ENCODE assay signal across 23 cellular contexts in the genomic region with DNA sequence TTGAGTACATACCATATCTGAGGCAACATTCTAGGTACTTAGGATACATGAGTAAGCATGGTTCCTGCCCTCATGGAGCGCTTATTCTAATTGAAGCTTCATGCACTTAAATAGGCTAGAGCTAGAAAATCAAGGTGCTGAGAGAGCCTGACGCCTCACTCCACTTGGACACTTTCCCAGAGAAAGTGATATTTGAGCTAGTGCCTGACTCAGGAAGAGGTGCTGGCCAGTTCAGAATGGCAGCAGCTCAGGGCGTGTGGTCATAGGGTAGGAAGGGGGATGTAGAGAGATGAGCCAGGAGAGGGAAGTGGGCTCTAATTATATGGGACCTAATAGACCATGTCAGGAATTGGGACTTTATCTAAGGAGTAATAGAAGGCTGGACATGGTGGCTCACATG. TPM values are rescaled to one million over a fixed set of nuclear protein-coding genes. Genes with fewer than 3 reads are reported as not detected.
A peak's percentile ranks its signal among the peaks of the same experiment; 100 is the strongest.
DNase-seq lines count a peak whose midpoint lies in the region; ATAC-seq and TF ChIP-seq lines count a peak whose summit lies in the region.
"Had no signal": no experiment of that assay in that cellular context is flagged by ENCODE, and none has a peak within 500 bp of the region (broad histone marks: within the 10 kb centered on the region; RNA-seq: fewer than 3 reads in every experiment).

No MANE protein-coding gene starts in this region.

- DNase-seq in heart left ventricle = no peak
- DNase-seq in right atrium auricular region (ENCODE audit: low spot score) = no peak
- DNase-seq in astrocyte of the spinal cord (ENCODE audit: low read depth, low spot score) = peak; percentile 60
- peak; percentile 7 for DNase-seq in fibroblast of villous mesenchyme (ENCODE audit: low read depth)
- peak; percentile 20 for DNase-seq in stromal cell of bone marrow (ENCODE audit: low read depth)
- DNase-seq in NCI-H187 treated with DMSO at 0.1 percent for 48 hours (lab: John Stamatoyannopoulos, UW) = no peak
- DNase-seq in left lobe of liver (ENCODE audit: low spot score) = no peak
- DNase-seq: activated CD4-positive, alpha-beta T cell treated with anti-CD3 and anti-CD28 coated beads for 48 hours; activated CD8-positive, alpha-beta memory T cell treated with anti-CD3 and anti-CD28 coated beads, Interleukin-2, amount 50 U/mL, for 48 hours; activated effector memory CD4-positive, alpha-beta T cell treated with anti-CD3 and anti-CD28 coated beads, Interleukin-2, amount 50 U/mL, for 16 hours; adrenal gland; DND-41; effector memory CD8-positive, alpha-beta T cell; H9; KG1; NCI-H1092 treated with DMSO at 0.1 percent for 48 hours; NCI-H2171; NK-92 treated with Interleukin-12 subunit alpha and Interleukin-12 subunit beta, amount 100 ng/mL, for 24 hours; occipital lobe; stimulated activated CD4-positive, alpha-beta T cell treated with anti-CD3 and anti-CD28 coated beads, Interleukin-2, amount 100 ng/mL, for 24 hours; SW 1271 had no signal

- peaks cover 0 to 90% (median 67%) of the 10 kb centered on the region in 9 donors for H3K36me3 ChIP-seq in heart left ventricle
- peaks cover 64% of the 10 kb centered on the region for H3K36me3 ChIP-seq in right atrium auricular region

- TF ChIP-seq POLR2A in heart left ventricle (IDR thresholded peaks at IDR 0.05) = no peak

- ATAC-seq in heart left ventricle = peak in 3 of 4 donors; percentile 39 to 70 (median 69)
- ATAC-seq in GM21447 (IDR thresholded peaks at IDR 0.05; ENCODE audit: unreplicated experiment) = no peak
- ATAC-seq in left lobe of liver = no peak
- ATAC-seq: effector memory CD8-positive, alpha-beta T cell; sciatic nerve had no signal

- in situ Hi-C loops in astrocyte of the spinal cord (cut with HindIII; ENCODE audit: low sequenced_read_pairs) = no loop called here

- peaks cover 0 to 3% (median 0%) of the 10 kb centered on the region in 12 donors for H3K4me1 ChIP-seq in heart left ventricle
- H3K4me1 ChIP-seq in right atrium auricular region = no peaks in the 10 kb centered on the region
- H3K4me1 ChIP-seq: adrenal gland had no signal

- H3K27ac ChIP-seq in heart left ventricle = no peak overlapping the region
- H3K27ac ChIP-seq in right atrium auricular region = peak overlapping the region in 1 of 2 donors; percentile 24
- H3K27ac ChIP-seq: adrenal gland had no signal

- H3K9me3 ChIP-seq in heart left ventricle = no peaks in the 10 kb centered on the region
- no peaks in the 10 kb centered on the region for H3K9me3 ChIP-seq in right atrium auricular region
- H3K9me3 ChIP-seq: adrenal gland had no signal

- H3K27me3 ChIP-seq in heart left ventricle = no peaks in the 10 kb centered on the region
- H3K27me3 ChIP-seq in right atrium auricular region = no peaks in the 10 kb centered on the region
- H3K27me3 ChIP-seq: adrenal gland had no signal

- 59 to 78% (median 71%) methylated on average over 3 of the region's 3 CpGs for WGBS in heart left ventricle, 4 donors

- no peak overlapping the region for H3K4me3 ChIP-seq in heart left ventricle
- no peak overlapping the region for H3K4me3 ChIP-seq in right atrium auricular region
- no peak overlapping the region for H3K4me3 ChIP-seq in astrocyte of the spinal cord (ENCODE audit: low read depth, low read length)
- H3K4me3 ChIP-seq in fibroblast of villous mesenchyme (ENCODE audit: low read depth, low read length) = no peak overlapping the region
- H3K4me3 ChIP-seq: adrenal gland had no signal

- intact Hi-C loops in heart left ventricle (cut with DNase I) = no loop called here

- TF ChIP-seq CTCF in heart left ventricle (IDR thresholded peaks at IDR 0.05) = no peak
- no peak for TF ChIP-seq CTCF in right atrium auricular region (IDR thresholded peaks at IDR 0.05)
- no peak for TF ChIP-seq CTCF in astrocyte of the spinal cord (IDR thresholded peaks at IDR 0.05; ENCODE audit: low read depth, low read length)
- TF ChIP-seq CTCF in fibroblast of villous mesenchyme (IDR thresholded peaks at IDR 0.05; ENCODE audit: insufficient read depth, low read depth, low read length) = no peak

RNA-seq across cellular contexts. Expression of gene TULP3, which starts 33.3 kb away (rescaled TPM):
- total RNA-seq in heart left ventricle = 1 to 10 TPM; 3.5 to 10.0 (median 5.3) TPM
- polyA plus RNA-seq in heart left ventricle = 1 to 10 TPM; 2.6 to 5.6 TPM
- 10 to 100 TPM in 1 of 2 donors, 1 to 10 TPM in 1; 9.7 to 17.0 TPM for total RNA-seq in right atrium auricular region
- 39.9 and 41.5 TPM in 2 replicates for total RNA-seq in fibroblast of villous mesenchyme
- total RNA-seq in left lobe of liver = 2.7 TPM

RNA-seq across cellular contexts. Expression of gene TEAD4, which starts 35.2 kb away (rescaled TPM):
- total RNA-seq in heart left ventricle (10 to 100 TPM in 7 of 9 donors, 1 to 10 TPM in 2; 5.7 to 49.8 (median 16.1) TPM), right atrium auricular region (10 to 100 TPM; 12.9 to 41.5 TPM), fibroblast of villous mesenchyme (22.0 and 22.5 TPM in 2 replicates), left lobe of liver (1.6 TPM)
- polyA plus RNA-seq in heart left ventricle = 10 to 100 TPM in 1 of 2 donors, 1 to 10 TPM in 1; 7.3 to 59.2 TPM

RNA-seq across cellular contexts. Expression of gene RHNO1, which starts 47.0 kb away (rescaled TPM):
- total RNA-seq in heart left ventricle = 10 to 100 TPM in 1 of 9 donors, 1 to 10 TPM in 8; 3.1 to 15.0 (median 5.7) TPM
- 1 to 10 TPM; 3.1 to 6.4 TPM for polyA plus RNA-seq in heart left ventricle
- total RNA-seq in right atrium auricular region = 10 to 100 TPM in 1 of 2 donors, 1 to 10 TPM in 1; 6.2 to 11.5 TPM
- 28.3 and 38.0 TPM in 2 replicates for total RNA-seq in fibroblast of villous mesenchyme
- 1.8 TPM for total RNA-seq in left lobe of liver

RNA-seq across cellular contexts. Expression of gene FOXM1, which starts 47.0 kb away (rescaled TPM):
- total RNA-seq in heart left ventricle (10 to 100 TPM in 1 of 9 donors, 1 to 10 TPM in 2, under 1 TPM in 6; 0.09 to 13.5 (median 0.68) TPM), right atrium auricular region (1 to 10 TPM in 1 of 2 donors, under 1 TPM in 1; 0.16 to 4.1 TPM), fibroblast of villous mesenchyme (16.4 and 17.7 TPM in 2 replicates), left lobe of liver (0.86 TPM)
- under 1 TPM; 0.08 to 0.36 TPM for polyA plus RNA-seq in heart left ventricle

Comparison
In these comparisons a context has a peak if more than half of its experiments do, and no peak if none do; other contexts are left out.
1. ATAC-seq: peak in heart left ventricle (3 of 4); none in GM21447 (single experiment) and left lobe of liver (single experiment).
2. DNase-seq: peak in astrocyte of the spinal cord (single experiment), fibroblast of villous mesenchyme (single experiment) and stromal cell of bone marrow (single experiment); none in heart left ventricle (0 of 5), right atrium auricular region (single experiment), NCI-H187 treated with DMSO at 0.1 percent for 48 hours (single experiment) and left lobe of liver (single experiment).